ENCODE assay signal across 1 cellular context in genomic region chr10:79346388-79347225, GRCh38.
TF ChIP-seq lines count a peak whose summit lies in the region.

No MANE protein-coding gene starts in this region.

TF ChIP-seq in SK-N-SH, 30 proteins besides CTCF, POLR2A, EP300 and RAD21 (continued from another document):
- TF ChIP-seq REST (IDR thresholded peaks at IDR 0.05; ENCODE audit: low read depth, low read length), result no peak
- no peak for TF ChIP-seq PBX3 (IDR thresholded peaks at IDR 0.05)
- no peak for TF ChIP-seq NFIC (IDR thresholded peaks at IDR 0.05; ENCODE audit: borderline replicate concordance)
- TF ChIP-seq SIN3A (IDR thresholded peaks at IDR 0.05; ENCODE audit: borderline replicate concordance, low read depth, low read length), result no peak
- no peak for TF ChIP-seq GATA2 (CRISPR knock-in tag; IDR thresholded peaks at IDR 0.05)
- no peak for TF ChIP-seq MEF2A (IDR thresholded peaks at IDR 0.05; ENCODE audit: borderline replicate concordance, low read depth)
- TF ChIP-seq, protein P1, sequence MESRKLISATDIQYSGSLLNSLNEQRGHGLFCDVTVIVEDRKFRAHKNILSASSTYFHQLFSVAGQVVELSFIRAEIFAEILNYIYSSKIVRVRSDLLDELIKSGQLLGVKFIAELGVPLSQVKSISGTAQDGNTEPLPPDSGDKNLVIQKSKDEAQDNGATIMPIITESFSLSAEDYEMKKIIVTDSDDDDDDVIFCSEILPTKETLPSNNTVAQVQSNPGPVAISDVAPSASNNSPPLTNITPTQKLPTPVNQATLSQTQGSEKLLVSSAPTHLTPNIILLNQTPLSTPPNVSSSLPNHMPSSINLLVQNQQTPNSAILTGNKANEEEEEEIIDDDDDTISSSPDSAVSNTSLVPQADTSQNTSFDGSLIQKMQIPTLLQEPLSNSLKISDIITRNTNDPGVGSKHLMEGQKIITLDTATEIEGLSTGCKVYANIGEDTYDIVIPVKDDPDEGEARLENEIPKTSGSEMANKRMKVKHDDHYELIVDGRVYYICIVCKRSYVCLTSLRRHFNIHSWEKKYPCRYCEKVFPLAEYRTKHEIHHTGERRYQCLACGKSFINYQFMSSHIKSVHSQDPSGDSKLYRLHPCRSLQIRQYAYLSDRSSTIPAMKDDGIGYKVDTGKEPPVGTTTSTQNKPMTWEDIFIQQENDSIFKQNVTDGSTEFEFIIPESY (IDR thresholded peaks at IDR 0.05; ENCODE audit: borderline replicate concordance, low read depth), result no peak
- no peak for TF ChIP-seq POLR2AphosphoS5 (IDR thresholded peaks at IDR 0.05; ENCODE audit: low read depth, low read length)
- TF ChIP-seq NRF1 (IDR thresholded peaks at IDR 0.05; ENCODE audit: low read depth, low read length), result no peak
- no peak for TF ChIP-seq MAX (IDR thresholded peaks at IDR 0.05; ENCODE audit: low read depth)
- TF ChIP-seq IRF3 (IDR thresholded peaks at IDR 0.05; ENCODE audit: low read depth, low read length), result no peak
- no peak for TF ChIP-seq EZH2phosphoT487 (IDR thresholded peaks at IDR 0.05; ENCODE audit: borderline replicate concordance, low read depth)
- TF ChIP-seq GABPA (IDR thresholded peaks at IDR 0.05; ENCODE audit: low read depth), result no peak
- TF ChIP-seq CHD2 (IDR thresholded peaks at IDR 0.05; ENCODE audit: low read length, partially characterized antibody), result no peak
